27 cellular contexts compared by ENCODE assay signal in genomic region chr10:125187238-125188194, GRCh38. TPM values are rescaled to one million over a fixed set of nuclear protein-coding genes. Genes with fewer than 3 reads are reported as not detected.
"Had no signal": no experiment of that assay in that cellular context is flagged by ENCODE, and none has a peak within 500 bp of the region (broad histone marks: within the 10 kb centered on the region; RNA-seq: fewer than 3 reads in every experiment).

No MANE protein-coding gene starts in this region.

- DNase-seq: activated CD4-positive, alpha-beta T cell treated with anti-CD3 and anti-CD28 coated beads for 48 hours; activated CD4-positive, alpha-beta T cell treated with anti-CD3 and anti-CD28 coated beads, Interleukin-2, amount 50 U/mL, for 4 hours; activated CD4-positive, CD25-positive, alpha-beta regulatory T cell treated with anti-CD3 and anti-CD28 coated beads, Interleukin-2, amount 50 U/mL, for 72 hours; activated CD8-positive, alpha-beta T cell treated with anti-CD3 and anti-CD28 coated beads, Interleukin-2, amount 10 ng/mL, durations not matched to agents 7 days and 5 days; activated effector memory CD4-positive, alpha-beta T cell treated with anti-CD3 and anti-CD28 coated beads, Interleukin-2, amount 50 U/mL, for 16 hours; activated naive CD4-positive, alpha-beta T cell treated with Interleukin-2 at 50 U/mL for 16 hours; activated naive CD8-positive, alpha-beta T cell treated with anti-CD3 and anti-CD28 coated beads, Interleukin-2, amount 50 U/mL, for 24 hours; activated T-cell treated with anti-CD3 and anti-CD28 coated beads, Interleukin-2, amount 50 U/mL, for 4 hours; amniotic stem cell; KBM-7; NCI-H1092 treated with DMSO at 0.1 percent for 48 hours; NCI-H1417 treated with DMSO at 0.1 percent for 48 hours; NCI-H1694; NCI-H2029; NCI-H345; NCI-H510A; NCI-H526 treated with DMSO at 0.1 percent for 48 hours; NCI-H82; RPMI8226; SW 1271 had no signal

- ATAC-seq: activated CD8-positive, alpha-beta T cell treated with anti-CD3 and anti-CD28 coated beads, Interleukin-2, amount 10 ng/mL, durations not matched to agents 7 days and 5 days; activated naive CD4-positive, alpha-beta T cell treated with anti-CD3 and anti-CD28 coated beads, Interleukin-2, amount 50 U/mL, for 72 hours; activated naive CD8-positive, alpha-beta T cell treated with anti-CD3 and anti-CD28 coated beads, Interleukin-2, amount 50 U/mL, for 24 hours; activated T-cell treated with anti-CD3 and anti-CD28 coated beads, Interleukin-2, amount 50 U/mL, for 4 hours; Panc1; Right ventricle myocardium inferior; WTC11 had no signal

- H3K27me3 ChIP-seq: ascending aorta had no signal

- H3K4me3 ChIP-seq: ascending aorta, SK-N-MC had no signal

- H3K36me3 ChIP-seq: ascending aorta had no signal

- H3K9me3 ChIP-seq: ascending aorta had no signal

- H3K4me1 ChIP-seq: ascending aorta had no signal

- H3K27ac ChIP-seq: ascending aorta, SK-N-MC had no signal

RNA-seq across cellular contexts. Expression of gene CTBP2, which starts 27.2 kb away (rescaled TPM):
- total RNA-seq: OCI-LY7 had no signal
